ENCODE assay signal across 1 cellular context in the genomic region with DNA sequence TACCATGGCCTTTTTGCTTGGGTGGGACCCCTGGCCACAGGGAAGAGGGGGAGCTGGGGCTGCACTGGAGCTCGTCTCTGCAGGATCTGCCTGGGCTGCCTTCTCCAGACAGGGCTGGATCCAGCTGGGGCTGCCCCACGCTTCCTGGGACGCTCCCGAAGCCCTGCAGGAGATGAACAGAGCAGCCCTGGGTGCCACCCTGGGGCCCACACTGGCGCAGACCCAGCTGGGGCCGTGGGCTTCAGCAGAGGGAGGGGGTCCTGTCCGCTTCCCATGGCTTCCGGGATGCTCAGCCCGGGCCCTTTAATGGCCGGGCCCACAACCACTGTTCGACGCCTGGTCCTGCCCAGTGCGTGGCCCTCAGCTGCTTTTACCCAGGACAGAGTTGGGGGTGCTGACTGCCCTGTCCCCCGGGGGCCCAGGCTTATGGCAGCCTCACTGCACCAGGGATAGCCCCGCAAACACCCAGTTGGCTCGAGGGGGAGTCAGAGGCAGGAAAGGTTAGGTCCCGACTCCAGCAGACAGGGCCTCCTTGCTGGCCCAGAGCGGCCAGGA.
TF ChIP-seq lines count a peak whose summit lies in the region.

No MANE protein-coding gene starts in this region.

TF ChIP-seq in HepG2, 621 proteins besides CTCF, POLR2A, EP300 and RAD21:
- no peak for TF ChIP-seq HDAC1 (CRISPR knock-in tag; IDR thresholded peaks at IDR 0.05)
- no peak for TF ChIP-seq TCF7L2 (IDR thresholded peaks at IDR 0.05; ENCODE audit: low read depth, low read length)
- no peak for TF ChIP-seq NFRKB (IDR thresholded peaks at IDR 0.05)
- TF ChIP-seq RORA (CRISPR knock-in tag; IDR thresholded peaks at IDR 0.05), result no peak
- no peak for TF ChIP-seq ZNF382 (CRISPR knock-in tag; IDR thresholded peaks at IDR 0.05; ENCODE audit: borderline replicate concordance)
- no peak for TF ChIP-seq HOXD1 (CRISPR knock-in tag; IDR thresholded peaks at IDR 0.05)
- TF ChIP-seq ZNF660 (CRISPR knock-in tag; IDR thresholded peaks at IDR 0.05; ENCODE audit: borderline replicate concordance, low read depth), result no peak
- TF ChIP-seq RELA (CRISPR knock-in tag; IDR thresholded peaks at IDR 0.05), result no peak
- TF ChIP-seq, protein P1, sequence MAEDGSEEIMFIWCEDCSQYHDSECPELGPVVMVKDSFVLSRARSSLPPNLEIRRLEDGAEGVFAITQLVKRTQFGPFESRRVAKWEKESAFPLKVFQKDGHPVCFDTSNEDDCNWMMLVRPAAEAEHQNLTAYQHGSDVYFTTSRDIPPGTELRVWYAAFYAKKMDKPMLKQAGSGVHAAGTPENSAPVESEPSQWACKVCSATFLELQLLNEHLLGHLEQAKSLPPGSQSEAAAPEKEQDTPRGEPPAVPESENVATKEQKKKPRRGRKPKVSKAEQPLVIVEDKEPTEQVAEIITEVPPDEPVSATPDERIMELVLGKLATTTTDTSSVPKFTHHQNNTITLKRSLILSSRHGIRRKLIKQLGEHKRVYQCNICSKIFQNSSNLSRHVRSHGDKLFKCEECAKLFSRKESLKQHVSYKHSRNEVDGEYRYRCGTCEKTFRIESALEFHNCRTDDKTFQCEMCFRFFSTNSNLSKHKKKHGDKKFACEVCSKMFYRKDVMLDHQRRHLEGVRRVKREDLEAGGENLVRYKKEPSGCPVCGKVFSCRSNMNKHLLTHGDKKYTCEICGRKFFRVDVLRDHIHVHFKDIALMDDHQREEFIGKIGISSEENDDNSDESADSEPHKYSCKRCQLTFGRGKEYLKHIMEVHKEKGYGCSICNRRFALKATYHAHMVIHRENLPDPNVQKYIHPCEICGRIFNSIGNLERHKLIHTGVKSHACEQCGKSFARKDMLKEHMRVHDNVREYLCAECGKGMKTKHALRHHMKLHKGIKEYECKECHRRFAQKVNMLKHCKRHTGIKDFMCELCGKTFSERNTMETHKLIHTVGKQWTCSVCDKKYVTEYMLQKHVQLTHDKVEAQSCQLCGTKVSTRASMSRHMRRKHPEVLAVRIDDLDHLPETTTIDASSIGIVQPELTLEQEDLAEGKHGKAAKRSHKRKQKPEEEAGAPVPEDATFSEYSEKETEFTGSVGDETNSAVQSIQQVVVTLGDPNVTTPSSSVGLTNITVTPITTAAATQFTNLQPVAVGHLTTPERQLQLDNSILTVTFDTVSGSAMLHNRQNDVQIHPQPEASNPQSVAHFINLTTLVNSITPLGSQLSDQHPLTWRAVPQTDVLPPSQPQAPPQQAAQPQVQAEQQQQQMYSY (CRISPR knock-in tag; IDR thresholded peaks at IDR 0.05), result no peak
- TF ChIP-seq, protein P2, sequence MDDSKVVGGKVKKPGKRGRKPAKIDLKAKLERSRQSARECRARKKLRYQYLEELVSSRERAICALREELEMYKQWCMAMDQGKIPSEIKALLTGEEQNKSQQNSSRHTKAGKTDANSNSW (CRISPR knock-in tag; IDR thresholded peaks at IDR 0.05; ENCODE audit: borderline replicate concordance), result no peak
- TF ChIP-seq PHF8 (CRISPR knock-in tag; IDR thresholded peaks at IDR 0.05), result no peak
